34 cellular contexts compared by ENCODE assay signal in genomic region chr7:111642373-111642772, GRCh38.
"Had no signal": no experiment of that assay in that cellular context is flagged by ENCODE, and none has a peak within 500 bp of the region (broad histone marks: within the 10 kb centered on the region; RNA-seq: fewer than 3 reads in every experiment).

No MANE protein-coding gene starts in this region.

- H3K27ac ChIP-seq: ascending aorta, breast epithelium, cardiac muscle cell, colonic mucosa, dorsolateral prefrontal cortex, esophagus muscularis mucosa, foreskin keratinocyte, gastrocnemius medialis, heart left ventricle, VCaP had no signal

- H3K4me1 ChIP-seq: ascending aorta, breast epithelium, colonic mucosa, esophagus muscularis mucosa, foreskin keratinocyte, gastrocnemius medialis had no signal

- H3K36me3 Mint-ChIP-seq: activated naive CD4-positive, alpha-beta T cell treated with anti-CD3 and anti-CD28 coated beads, Interleukin-2, amount 10 ng/mL, durations not matched to agents 7 days and 5 days; activated naive CD4-positive, alpha-beta T cell treated with anti-CD3 and anti-CD28 coated beads, Interleukin-2, amount 50 U/mL, for 72 hours; activated naive CD8-positive, alpha-beta T cell treated with anti-CD3 and anti-CD28 coated beads, Interleukin-2, amount 10 ng/mL, durations not matched to agents 7 days and 5 days; brain had no signal

- DNase-seq: activated CD4-positive, alpha-beta memory T cell treated with anti-CD3 and anti-CD28 coated beads, Interleukin-2, amount 10 ng/mL, durations not matched to agents 7 days and 5 days; activated CD4-positive, alpha-beta T cell treated with anti-CD3 and anti-CD28 coated beads for 1 hour; activated CD4-positive, alpha-beta T cell treated with anti-CD3 and anti-CD28 coated beads for 4 hours; activated CD4-positive, alpha-beta T cell treated with anti-CD3 and anti-CD28 coated beads, Interleukin-2, amount 10 ng/mL, durations not matched to agents 7 days and 5 days; activated CD4-positive, alpha-beta T cell treated with anti-CD3 and anti-CD28 coated beads, Interleukin-2, amount 50 U/mL, for 4 hours; activated CD8-positive, alpha-beta memory T cell treated with anti-CD3 and anti-CD28 coated beads, Interleukin-2, amount 50 U/mL, for 48 hours; activated gamma-delta T cell; activated naive CD4-positive, alpha-beta T cell; activated naive CD4-positive, alpha-beta T cell treated with anti-CD3 and anti-CD28 coated beads, Interleukin-2, amount 10 ng/mL, durations not matched to agents 7 days and 5 days; activated naive CD8-positive, alpha-beta T cell treated with anti-CD3 and anti-CD28 coated beads, Interleukin-2, amount 10 ng/mL, durations not matched to agents 7 days and 5 days; activated T-cell treated with anti-CD3 and anti-CD28 coated beads for 4 hours; activated T-cell treated with anti-CD3 and anti-CD28 coated beads, Interleukin-2, amount 50 U/mL, for 24 hours; activated T-cell treated with anti-CD3 and anti-CD28 coated beads, Interleukin-2, amount 50 U/mL, for 72 hours; central memory CD4-positive, alpha-beta T cell; cerebellar nuclear complex; colonic mucosa; dorsolateral prefrontal cortex; effector memory CD4-positive, alpha-beta T cell; endodermal cell; erythroblast; foreskin keratinocyte; gastrocnemius medialis; glutamatergic neuron; heart left ventricle; T-helper 2 cell had no signal

- ATAC-seq: activated naive CD4-positive, alpha-beta T cell treated with anti-CD3 and anti-CD28 coated beads, Interleukin-2, amount 50 U/mL, for 72 hours; activated T-cell treated with anti-CD3 and anti-CD28 coated beads, Interleukin-2, amount 50 U/mL, for 72 hours; foreskin keratinocyte; gastrocnemius medialis; heart left ventricle; WTC11 had no signal

- H3K9me3 Mint-ChIP-seq: activated CD4-positive, alpha-beta memory T cell treated with anti-CD3 and anti-CD28 coated beads, Interleukin-2, amount 10 ng/mL, durations not matched to agents 7 days and 5 days; activated CD4-positive, alpha-beta T cell treated with anti-CD3 and anti-CD28 coated beads, Interleukin-2, amount 10 ng/mL, durations not matched to agents 7 days and 5 days; activated naive CD4-positive, alpha-beta T cell treated with anti-CD3 and anti-CD28 coated beads, Interleukin-2, amount 10 ng/mL, durations not matched to agents 7 days and 5 days; activated naive CD8-positive, alpha-beta T cell treated with anti-CD3 and anti-CD28 coated beads, Interleukin-2, amount 10 ng/mL, durations not matched to agents 7 days and 5 days; activated T-cell treated with anti-CD3 and anti-CD28 coated beads, Interleukin-2, amount 50 U/mL, for 24 hours had no signal

- H3K27me3 Mint-ChIP-seq: activated CD4-positive, alpha-beta memory T cell treated with anti-CD3 and anti-CD28 coated beads, Interleukin-2, amount 10 ng/mL, durations not matched to agents 7 days and 5 days; activated CD4-positive, alpha-beta T cell treated with anti-CD3 and anti-CD28 coated beads, Interleukin-2, amount 10 ng/mL, durations not matched to agents 7 days and 5 days; activated naive CD4-positive, alpha-beta T cell treated with anti-CD3 and anti-CD28 coated beads, Interleukin-2, amount 10 ng/mL, durations not matched to agents 7 days and 5 days; brain had no signal

- H3K4me3 ChIP-seq: ascending aorta, breast epithelium, cardiac muscle cell, colonic mucosa, dorsolateral prefrontal cortex, esophagus muscularis mucosa, gastrocnemius medialis, heart left ventricle had no signal

- H3K4me1 Mint-ChIP-seq: activated CD4-positive, alpha-beta memory T cell treated with anti-CD3 and anti-CD28 coated beads, Interleukin-2, amount 10 ng/mL, durations not matched to agents 7 days and 5 days; activated CD4-positive, alpha-beta T cell treated with anti-CD3 and anti-CD28 coated beads, Interleukin-2, amount 10 ng/mL, durations not matched to agents 7 days and 5 days; activated naive CD4-positive, alpha-beta T cell treated with anti-CD3 and anti-CD28 coated beads, Interleukin-2, amount 10 ng/mL, durations not matched to agents 7 days and 5 days; activated naive CD8-positive, alpha-beta T cell treated with anti-CD3 and anti-CD28 coated beads, Interleukin-2, amount 10 ng/mL, durations not matched to agents 7 days and 5 days; endodermal cell; WTC11 had no signal

- H3K36me3 ChIP-seq: ascending aorta, breast epithelium, cardiac muscle cell, colonic mucosa, esophagus muscularis mucosa, gastrocnemius medialis, heart left ventricle had no signal

- H3K9me3 ChIP-seq: ascending aorta, breast epithelium, colonic mucosa, esophagus muscularis mucosa, gastrocnemius medialis, heart left ventricle had no signal

- H3K4me3 Mint-ChIP-seq: activated CD4-positive, alpha-beta memory T cell treated with anti-CD3 and anti-CD28 coated beads, Interleukin-2, amount 10 ng/mL, durations not matched to agents 7 days and 5 days; activated CD4-positive, alpha-beta T cell treated with anti-CD3 and anti-CD28 coated beads, Interleukin-2, amount 10 ng/mL, durations not matched to agents 7 days and 5 days; activated naive CD4-positive, alpha-beta T cell treated with anti-CD3 and anti-CD28 coated beads, Interleukin-2, amount 10 ng/mL, durations not matched to agents 7 days and 5 days; activated naive CD8-positive, alpha-beta T cell treated with anti-CD3 and anti-CD28 coated beads, Interleukin-2, amount 10 ng/mL, durations not matched to agents 7 days and 5 days; activated T-cell treated with anti-CD3 and anti-CD28 coated beads, Interleukin-2, amount 50 U/mL, for 24 hours; activated T-cell treated with anti-CD3 and anti-CD28 coated beads, Interleukin-2, amount 50 U/mL, for 72 hours; brain; endodermal cell; WTC11 had no signal

- H3K27me3 ChIP-seq: ascending aorta, breast epithelium, colonic mucosa, dorsolateral prefrontal cortex, esophagus muscularis mucosa, foreskin keratinocyte, gastrocnemius medialis, heart left ventricle had no signal

- FAIRE-seq: TTC549 had no signal

- H3K27ac Mint-ChIP-seq: activated CD4-positive, alpha-beta memory T cell treated with anti-CD3 and anti-CD28 coated beads, Interleukin-2, amount 10 ng/mL, durations not matched to agents 7 days and 5 days; activated CD4-positive, alpha-beta T cell treated with anti-CD3 and anti-CD28 coated beads, Interleukin-2, amount 10 ng/mL, durations not matched to agents 7 days and 5 days; activated naive CD4-positive, alpha-beta T cell treated with anti-CD3 and anti-CD28 coated beads, Interleukin-2, amount 10 ng/mL, durations not matched to agents 7 days and 5 days; activated naive CD4-positive, alpha-beta T cell treated with anti-CD3 and anti-CD28 coated beads, Interleukin-2, amount 50 U/mL, for 72 hours; activated naive CD8-positive, alpha-beta T cell treated with anti-CD3 and anti-CD28 coated beads, Interleukin-2, amount 10 ng/mL, durations not matched to agents 7 days and 5 days; activated T-cell treated with anti-CD3 and anti-CD28 coated beads, Interleukin-2, amount 50 U/mL, for 24 hours; activated T-cell treated with anti-CD3 and anti-CD28 coated beads, Interleukin-2, amount 50 U/mL, for 72 hours; brain; endodermal cell; WTC11 had no signal
